In the genomic region with DNA sequence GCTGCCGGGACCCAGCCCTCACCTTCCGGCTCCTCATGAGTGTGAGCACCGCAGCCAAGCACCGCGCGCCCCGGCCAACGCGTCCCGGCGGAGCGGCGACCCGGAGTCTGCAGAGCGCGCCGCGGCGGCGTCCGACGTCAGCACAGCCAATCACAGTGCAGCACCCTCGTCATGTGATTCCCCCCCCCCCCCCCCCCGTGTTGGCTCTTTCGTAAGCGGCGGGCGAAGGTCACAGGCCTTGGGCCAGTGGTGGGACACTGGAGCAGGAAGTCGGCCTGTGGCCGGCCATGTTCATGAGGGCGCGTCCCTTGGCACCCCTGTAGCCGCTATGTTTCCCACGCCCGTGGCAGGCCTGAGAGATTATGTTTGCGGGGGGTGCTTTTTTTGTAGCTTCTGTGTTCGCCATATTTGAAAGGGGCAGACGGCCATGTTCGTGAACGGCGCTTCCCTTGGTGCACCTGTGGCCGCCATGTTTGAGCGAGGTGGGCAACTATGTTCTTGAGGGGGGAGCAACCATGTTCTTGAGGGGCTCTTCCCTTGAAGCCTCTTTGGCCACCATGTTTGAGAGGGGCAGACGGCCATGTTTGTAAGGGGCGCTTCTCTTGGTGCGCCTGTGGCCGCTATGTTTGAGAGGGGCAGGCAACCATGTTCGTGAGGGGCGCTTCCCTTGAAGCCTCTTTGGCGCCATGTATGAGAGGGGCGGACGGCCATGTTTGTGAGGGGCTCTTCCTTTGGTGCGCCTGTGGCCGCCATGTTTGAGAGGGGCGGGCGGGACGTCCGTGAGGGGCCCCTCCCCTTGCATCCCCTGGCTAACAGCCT, we compare ENCODE assay signal across 1 cellular context.
TF ChIP-seq lines count a peak whose summit lies in the region.

A gene (minus strand): TSS at position 123 of the 819 bp plus-strand sequence. CDS start 86 bp downstream, at position 37.

TF ChIP-seq in HepG2, 621 proteins besides CTCF, POLR2A, EP300 and RAD21 (continued from another document and continues in another):
- TF ChIP-seq, protein P1, sequence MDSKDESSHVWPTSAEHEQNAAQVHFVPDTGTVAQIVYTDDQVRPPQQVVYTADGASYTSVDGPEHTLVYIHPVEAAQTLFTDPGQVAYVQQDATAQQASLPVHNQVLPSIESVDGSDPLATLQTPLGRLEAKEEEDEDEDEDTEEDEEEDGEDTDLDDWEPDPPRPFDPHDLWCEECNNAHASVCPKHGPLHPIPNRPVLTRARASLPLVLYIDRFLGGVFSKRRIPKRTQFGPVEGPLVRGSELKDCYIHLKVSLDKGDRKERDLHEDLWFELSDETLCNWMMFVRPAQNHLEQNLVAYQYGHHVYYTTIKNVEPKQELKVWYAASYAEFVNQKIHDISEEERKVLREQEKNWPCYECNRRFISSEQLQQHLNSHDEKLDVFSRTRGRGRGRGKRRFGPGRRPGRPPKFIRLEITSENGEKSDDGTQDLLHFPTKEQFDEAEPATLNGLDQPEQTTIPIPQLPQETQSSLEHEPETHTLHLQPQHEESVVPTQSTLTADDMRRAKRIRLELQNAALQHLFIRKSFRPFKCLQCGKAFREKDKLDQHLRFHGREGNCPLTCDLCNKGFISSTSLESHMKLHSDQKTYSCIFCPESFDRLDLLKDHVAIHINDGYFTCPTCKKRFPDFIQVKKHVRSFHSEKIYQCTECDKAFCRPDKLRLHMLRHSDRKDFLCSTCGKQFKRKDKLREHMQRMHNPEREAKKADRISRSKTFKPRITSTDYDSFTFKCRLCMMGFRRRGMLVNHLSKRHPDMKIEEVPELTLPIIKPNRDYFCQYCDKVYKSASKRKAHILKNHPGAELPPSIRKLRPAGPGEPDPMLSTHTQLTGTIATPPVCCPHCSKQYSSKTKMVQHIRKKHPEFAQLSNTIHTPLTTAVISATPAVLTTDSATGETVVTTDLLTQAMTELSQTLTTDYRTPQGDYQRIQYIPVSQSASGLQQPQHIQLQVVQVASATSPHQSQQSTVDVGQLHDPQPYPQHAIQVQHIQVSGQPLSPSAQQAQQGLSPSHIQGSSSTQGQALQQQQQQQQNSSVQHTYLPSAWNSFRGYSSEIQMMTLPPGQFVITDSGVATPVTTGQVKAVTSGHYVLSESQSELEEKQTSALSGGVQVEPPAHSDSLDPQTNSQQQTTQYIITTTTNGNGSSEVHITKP (CRISPR knock-in tag; IDR thresholded peaks at IDR 0.05; ENCODE audit: low read depth): peak; percentile 89
- TF ChIP-seq SPEN (CRISPR knock-in tag; IDR thresholded peaks at IDR 0.05; ENCODE audit: low read depth) (peak; percentile 78), NR2F2 (IDR thresholded peaks at IDR 0.05; ENCODE audit: borderline replicate concordance, low read depth) (no peak; the same call in 1 of the 2 replicates), ZNF782 (CRISPR knock-in tag; IDR thresholded peaks at IDR 0.05; ENCODE audit: borderline replicate concordance) (no peak; the same call in 1 of the 2 replicates), ZBTB7A (CRISPR knock-in tag; IDR thresholded peaks at IDR 0.05) (peak; percentile 72), MAZ (IDR thresholded peaks at IDR 0.05; ENCODE audit: borderline replicate concordance, low read depth, low read length) (peak; percentile 36; the same call in 1 of the 2 replicates), MAZ (CRISPR knock-in tag; IDR thresholded peaks at IDR 0.05; ENCODE audit: low read depth) (no peak; the same call in 1 of the 2 replicates), SOX6 (IDR thresholded peaks at IDR 0.05) (no peak), SOX6 (CRISPR knock-in tag; IDR thresholded peaks at IDR 0.05) (no peak; the same call in 1 of the 2 replicates), ZFY (CRISPR knock-in tag; IDR thresholded peaks at IDR 0.05) (peak; percentile 80), SMYD3 (CRISPR knock-in tag; IDR thresholded peaks at IDR 0.05) (0 out of 2 replicates have a peak, but pooled peaks have one; percentile 53), ZMYM4 (CRISPR knock-in tag; IDR thresholded peaks at IDR 0.05) (peak; percentile 11; the same call in 1 of the 2 replicates), EED (CRISPR knock-in tag; IDR thresholded peaks at IDR 0.05) (peak; percentile 3; the same call in 1 of the 2 replicates), ZBTB7B (CRISPR knock-in tag; IDR thresholded peaks at IDR 0.05) (peak; percentile 90), MED8 (CRISPR knock-in tag; IDR thresholded peaks at IDR 0.05; ENCODE audit: insufficient replicate concordance) (no peak), MBNL3 (CRISPR knock-in tag; conservative IDR thresholded peaks at IDR 0.05) (no peak), KLF16 (CRISPR knock-in tag; IDR thresholded peaks at IDR 0.05) (peak in 1 of 2 experiments; percentile 31; a peak in 1 of 4 replicates), HDAC2 (CRISPR knock-in tag; IDR thresholded peaks at IDR 0.05) (peak; percentile 25), RBM39 (IDR thresholded peaks at IDR 0.05; ENCODE audit: low read depth, low read length, poor library complexity, severe bottlenecking) (peak; percentile 47), NBN (conservative IDR thresholded peaks at IDR 0.05) (no peak), KDM5B (CRISPR knock-in tag; IDR thresholded peaks at IDR 0.05; ENCODE audit: borderline replicate concordance) (peak; percentile 47), ESRRA (CRISPR knock-in tag; IDR thresholded peaks at IDR 0.05; ENCODE audit: low read depth) (peak; percentile 75), BRCA1 (CRISPR knock-in tag; IDR thresholded peaks at IDR 0.05) (0 out of 2 replicates have a peak, but pooled peaks have one; percentile 55), MYC (CRISPR knock-in tag; IDR thresholded peaks at IDR 0.05; ENCODE audit: borderline replicate concordance) (peak; percentile 67), RBFOX2 (IDR thresholded peaks at IDR 0.05; ENCODE audit: low read depth, low read length) (peak; percentile 88), ZNF543 (CRISPR knock-in tag; IDR thresholded peaks at IDR 0.05) (peak; percentile 69; the same call in 1 of the 2 replicates), ZNF263 (CRISPR knock-in tag; IDR thresholded peaks at IDR 0.05) (0 out of 2 replicates have a peak, but pooled peaks have one; percentile 14), RAD51 (IDR thresholded peaks at IDR 0.05; ENCODE audit: borderline replicate concordance) (peak; percentile 38; the same call in 1 of the 2 replicates), SYNCRIP (IDR thresholded peaks at IDR 0.05; ENCODE audit: insufficient read depth, low read depth, low read length) (no peak), ZNF20 (CRISPR knock-in tag; IDR thresholded peaks at IDR 0.05) (no peak), TCF7 (IDR thresholded peaks at IDR 0.05; ENCODE audit: low read depth) (no peak), PHF8 (CRISPR knock-in tag; IDR thresholded peaks at IDR 0.05) (peak; percentile 47), ZNF558 (CRISPR knock-in tag; IDR thresholded peaks at IDR 0.05; ENCODE audit: borderline replicate concordance) (0 out of 2 replicates have a peak, but pooled peaks have one; percentile 34)
- TF ChIP-seq, protein P2, sequence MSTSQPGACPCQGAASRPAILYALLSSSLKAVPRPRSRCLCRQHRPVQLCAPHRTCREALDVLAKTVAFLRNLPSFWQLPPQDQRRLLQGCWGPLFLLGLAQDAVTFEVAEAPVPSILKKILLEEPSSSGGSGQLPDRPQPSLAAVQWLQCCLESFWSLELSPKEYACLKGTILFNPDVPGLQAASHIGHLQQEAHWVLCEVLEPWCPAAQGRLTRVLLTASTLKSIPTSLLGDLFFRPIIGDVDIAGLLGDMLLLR (CRISPR knock-in tag; IDR thresholded peaks at IDR 0.05): 0 out of 2 replicates have a peak, but pooled peaks have one; percentile 25
- TF ChIP-seq, protein P3, sequence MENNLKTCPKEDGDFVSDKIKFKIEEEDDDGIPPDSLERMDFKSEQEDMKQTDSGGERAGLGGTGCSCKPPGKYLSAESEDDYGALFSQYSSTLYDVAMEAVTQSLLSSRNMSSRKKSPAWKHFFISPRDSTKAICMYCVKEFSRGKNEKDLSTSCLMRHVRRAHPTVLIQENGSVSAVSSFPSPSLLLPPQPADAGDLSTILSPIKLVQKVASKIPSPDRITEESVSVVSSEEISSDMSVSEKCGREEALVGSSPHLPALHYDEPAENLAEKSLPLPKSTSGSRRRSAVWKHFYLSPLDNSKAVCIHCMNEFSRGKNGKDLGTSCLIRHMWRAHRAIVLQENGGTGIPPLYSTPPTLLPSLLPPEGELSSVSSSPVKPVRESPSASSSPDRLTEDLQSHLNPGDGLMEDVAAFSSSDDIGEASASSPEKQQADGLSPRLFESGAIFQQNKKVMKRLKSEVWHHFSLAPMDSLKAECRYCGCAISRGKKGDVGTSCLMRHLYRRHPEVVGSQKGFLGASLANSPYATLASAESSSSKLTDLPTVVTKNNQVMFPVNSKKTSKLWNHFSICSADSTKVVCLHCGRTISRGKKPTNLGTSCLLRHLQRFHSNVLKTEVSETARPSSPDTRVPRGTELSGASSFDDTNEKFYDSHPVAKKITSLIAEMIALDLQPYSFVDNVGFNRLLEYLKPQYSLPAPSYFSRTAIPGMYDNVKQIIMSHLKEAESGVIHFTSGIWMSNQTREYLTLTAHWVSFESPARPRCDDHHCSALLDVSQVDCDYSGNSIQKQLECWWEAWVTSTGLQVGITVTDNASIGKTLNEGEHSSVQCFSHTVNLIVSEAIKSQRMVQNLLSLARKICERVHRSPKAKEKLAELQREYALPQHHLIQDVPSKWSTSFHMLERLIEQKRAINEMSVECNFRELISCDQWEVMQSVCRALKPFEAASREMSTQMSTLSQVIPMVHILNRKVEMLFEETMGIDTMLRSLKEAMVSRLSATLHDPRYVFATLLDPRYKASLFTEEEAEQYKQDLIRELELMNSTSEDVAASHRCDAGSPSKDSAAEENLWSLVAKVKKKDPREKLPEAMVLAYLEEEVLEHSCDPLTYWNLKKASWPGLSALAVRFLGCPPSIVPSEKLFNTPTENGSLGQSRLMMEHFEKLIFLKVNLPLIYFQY (CRISPR knock-in tag; IDR thresholded peaks at IDR 0.05; ENCODE audit: borderline replicate concordance): 0 out of 2 replicates have a peak, but pooled peaks have one; percentile 1
- TF ChIP-seq, protein P4, sequence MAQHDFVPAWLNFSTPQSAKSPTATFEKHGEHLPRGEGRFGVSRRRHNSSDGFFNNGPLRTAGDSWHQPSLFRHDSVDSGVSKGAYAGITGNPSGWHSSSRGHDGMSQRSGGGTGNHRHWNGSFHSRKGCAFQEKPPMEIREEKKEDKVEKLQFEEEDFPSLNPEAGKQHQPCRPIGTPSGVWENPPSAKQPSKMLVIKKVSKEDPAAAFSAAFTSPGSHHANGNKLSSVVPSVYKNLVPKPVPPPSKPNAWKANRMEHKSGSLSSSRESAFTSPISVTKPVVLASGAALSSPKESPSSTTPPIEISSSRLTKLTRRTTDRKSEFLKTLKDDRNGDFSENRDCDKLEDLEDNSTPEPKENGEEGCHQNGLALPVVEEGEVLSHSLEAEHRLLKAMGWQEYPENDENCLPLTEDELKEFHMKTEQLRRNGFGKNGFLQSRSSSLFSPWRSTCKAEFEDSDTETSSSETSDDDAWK (CRISPR knock-in tag; IDR thresholded peaks at IDR 0.05): no peak
- TF ChIP-seq, protein P5, sequence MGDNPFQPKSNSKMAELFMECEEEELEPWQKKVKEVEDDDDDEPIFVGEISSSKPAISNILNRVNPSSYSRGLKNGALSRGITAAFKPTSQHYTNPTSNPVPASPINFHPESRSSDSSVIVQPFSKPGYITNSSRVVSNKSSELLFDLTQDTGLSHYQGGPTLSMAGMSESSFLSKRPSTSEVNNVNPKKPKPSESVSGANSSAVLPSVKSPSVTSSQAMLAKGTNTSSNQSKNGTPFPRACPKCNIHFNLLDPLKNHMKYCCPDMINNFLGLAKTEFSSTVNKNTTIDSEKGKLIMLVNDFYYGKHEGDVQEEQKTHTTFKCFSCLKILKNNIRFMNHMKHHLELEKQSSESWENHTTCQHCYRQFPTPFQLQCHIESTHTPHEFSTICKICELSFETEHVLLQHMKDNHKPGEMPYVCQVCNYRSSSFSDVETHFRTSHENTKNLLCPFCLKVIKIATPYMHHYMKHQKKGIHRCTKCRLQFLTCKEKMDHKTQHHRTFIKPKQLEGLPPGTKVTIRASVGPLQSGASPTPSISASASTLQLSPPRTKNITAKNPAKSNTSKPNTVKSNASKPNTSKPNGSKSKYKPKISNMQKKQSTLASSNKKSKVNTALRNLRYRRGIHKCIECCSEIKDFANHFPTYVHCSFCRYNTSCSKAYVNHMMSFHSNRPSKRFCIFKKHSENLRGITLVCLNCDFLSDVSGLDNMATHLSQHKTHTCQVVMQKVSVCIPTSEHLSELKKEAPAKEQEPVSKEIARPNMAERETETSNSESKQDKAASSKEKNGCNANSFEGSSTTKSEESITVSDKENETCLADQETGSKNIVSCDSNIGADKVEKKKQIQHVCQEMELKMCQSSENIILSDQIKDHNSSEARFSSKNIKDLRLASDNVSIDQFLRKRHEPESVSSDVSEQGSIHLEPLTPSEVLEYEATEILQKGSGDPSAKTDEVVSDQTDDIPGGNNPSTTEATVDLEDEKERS (CRISPR knock-in tag; IDR thresholded peaks at IDR 0.05): no peak
- TF ChIP-seq, protein P6, sequence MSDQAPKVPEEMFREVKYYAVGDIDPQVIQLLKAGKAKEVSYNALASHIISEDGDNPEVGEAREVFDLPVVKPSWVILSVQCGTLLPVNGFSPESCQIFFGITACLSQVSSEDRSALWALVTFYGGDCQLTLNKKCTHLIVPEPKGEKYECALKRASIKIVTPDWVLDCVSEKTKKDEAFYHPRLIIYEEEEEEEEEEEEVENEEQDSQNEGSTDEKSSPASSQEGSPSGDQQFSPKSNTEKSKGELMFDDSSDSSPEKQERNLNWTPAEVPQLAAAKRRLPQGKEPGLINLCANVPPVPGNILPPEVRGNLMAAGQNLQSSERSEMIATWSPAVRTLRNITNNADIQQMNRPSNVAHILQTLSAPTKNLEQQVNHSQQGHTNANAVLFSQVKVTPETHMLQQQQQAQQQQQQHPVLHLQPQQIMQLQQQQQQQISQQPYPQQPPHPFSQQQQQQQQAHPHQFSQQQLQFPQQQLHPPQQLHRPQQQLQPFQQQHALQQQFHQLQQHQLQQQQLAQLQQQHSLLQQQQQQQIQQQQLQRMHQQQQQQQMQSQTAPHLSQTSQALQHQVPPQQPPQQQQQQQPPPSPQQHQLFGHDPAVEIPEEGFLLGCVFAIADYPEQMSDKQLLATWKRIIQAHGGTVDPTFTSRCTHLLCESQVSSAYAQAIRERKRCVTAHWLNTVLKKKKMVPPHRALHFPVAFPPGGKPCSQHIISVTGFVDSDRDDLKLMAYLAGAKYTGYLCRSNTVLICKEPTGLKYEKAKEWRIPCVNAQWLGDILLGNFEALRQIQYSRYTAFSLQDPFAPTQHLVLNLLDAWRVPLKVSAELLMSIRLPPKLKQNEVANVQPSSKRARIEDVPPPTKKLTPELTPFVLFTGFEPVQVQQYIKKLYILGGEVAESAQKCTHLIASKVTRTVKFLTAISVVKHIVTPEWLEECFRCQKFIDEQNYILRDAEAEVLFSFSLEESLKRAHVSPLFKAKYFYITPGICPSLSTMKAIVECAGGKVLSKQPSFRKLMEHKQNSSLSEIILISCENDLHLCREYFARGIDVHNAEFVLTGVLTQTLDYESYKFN (CRISPR knock-in tag; conservative IDR thresholded peaks at IDR 0.05): peak; percentile 61; the same call in 1 of the 2 replicates
- TF ChIP-seq, protein P7, sequence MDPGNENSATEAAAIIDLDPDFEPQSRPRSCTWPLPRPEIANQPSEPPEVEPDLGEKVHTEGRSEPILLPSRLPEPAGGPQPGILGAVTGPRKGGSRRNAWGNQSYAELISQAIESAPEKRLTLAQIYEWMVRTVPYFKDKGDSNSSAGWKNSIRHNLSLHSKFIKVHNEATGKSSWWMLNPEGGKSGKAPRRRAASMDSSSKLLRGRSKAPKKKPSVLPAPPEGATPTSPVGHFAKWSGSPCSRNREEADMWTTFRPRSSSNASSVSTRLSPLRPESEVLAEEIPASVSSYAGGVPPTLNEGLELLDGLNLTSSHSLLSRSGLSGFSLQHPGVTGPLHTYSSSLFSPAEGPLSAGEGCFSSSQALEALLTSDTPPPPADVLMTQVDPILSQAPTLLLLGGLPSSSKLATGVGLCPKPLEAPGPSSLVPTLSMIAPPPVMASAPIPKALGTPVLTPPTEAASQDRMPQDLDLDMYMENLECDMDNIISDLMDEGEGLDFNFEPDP (CRISPR knock-in tag; conservative IDR thresholded peaks at IDR 0.05): no peak
